ENCODE assay signal across 1 cellular context in the genomic region with DNA sequence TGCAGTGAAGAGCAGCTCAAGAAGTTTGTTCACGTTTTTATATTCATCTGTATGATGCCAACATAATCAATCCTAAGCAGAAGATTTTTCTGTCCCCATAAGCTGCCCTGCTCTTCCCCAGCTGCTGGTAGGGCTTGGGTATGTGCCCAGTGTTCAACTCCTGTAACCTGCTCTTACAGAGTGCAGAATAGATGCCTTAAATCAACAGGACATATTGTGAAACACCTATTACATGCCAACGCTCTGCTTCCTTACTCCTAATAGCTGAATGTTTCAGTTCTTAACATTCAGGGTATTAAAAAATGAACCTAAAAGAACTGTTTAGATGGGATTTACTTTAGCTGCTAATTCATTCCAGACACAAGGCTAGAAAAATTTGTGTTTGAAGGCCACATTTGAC.
TF ChIP-seq lines count a peak whose summit lies in the region.

No MANE protein-coding gene starts in this region.

TF ChIP-seq in HepG2, 621 proteins besides CTCF, POLR2A, EP300 and RAD21 (continued from another document):
- TF ChIP-seq HDAC2 (CRISPR knock-in tag; IDR thresholded peaks at IDR 0.05) (peak; percentile 88), ZNF781 (CRISPR knock-in tag; IDR thresholded peaks at IDR 0.05; ENCODE audit: borderline replicate concordance, not compliant biosample characterization) (no peak), ZNF841 (CRISPR knock-in tag; IDR thresholded peaks at IDR 0.05; ENCODE audit: borderline replicate concordance) (no peak), RXRB (CRISPR knock-in tag; IDR thresholded peaks at IDR 0.05; ENCODE audit: borderline replicate concordance) (peak; percentile 81), RBFOX2 (IDR thresholded peaks at IDR 0.05; ENCODE audit: low read depth, low read length) (peak; percentile 51), RBM22 (optimal IDR thresholded peaks at IDR 0.05; ENCODE audit: low read length) (no peak)
- TF ChIP-seq, protein P1, sequence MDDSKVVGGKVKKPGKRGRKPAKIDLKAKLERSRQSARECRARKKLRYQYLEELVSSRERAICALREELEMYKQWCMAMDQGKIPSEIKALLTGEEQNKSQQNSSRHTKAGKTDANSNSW (CRISPR knock-in tag; IDR thresholded peaks at IDR 0.05; ENCODE audit: borderline replicate concordance): no peak
- TF ChIP-seq, protein P2, sequence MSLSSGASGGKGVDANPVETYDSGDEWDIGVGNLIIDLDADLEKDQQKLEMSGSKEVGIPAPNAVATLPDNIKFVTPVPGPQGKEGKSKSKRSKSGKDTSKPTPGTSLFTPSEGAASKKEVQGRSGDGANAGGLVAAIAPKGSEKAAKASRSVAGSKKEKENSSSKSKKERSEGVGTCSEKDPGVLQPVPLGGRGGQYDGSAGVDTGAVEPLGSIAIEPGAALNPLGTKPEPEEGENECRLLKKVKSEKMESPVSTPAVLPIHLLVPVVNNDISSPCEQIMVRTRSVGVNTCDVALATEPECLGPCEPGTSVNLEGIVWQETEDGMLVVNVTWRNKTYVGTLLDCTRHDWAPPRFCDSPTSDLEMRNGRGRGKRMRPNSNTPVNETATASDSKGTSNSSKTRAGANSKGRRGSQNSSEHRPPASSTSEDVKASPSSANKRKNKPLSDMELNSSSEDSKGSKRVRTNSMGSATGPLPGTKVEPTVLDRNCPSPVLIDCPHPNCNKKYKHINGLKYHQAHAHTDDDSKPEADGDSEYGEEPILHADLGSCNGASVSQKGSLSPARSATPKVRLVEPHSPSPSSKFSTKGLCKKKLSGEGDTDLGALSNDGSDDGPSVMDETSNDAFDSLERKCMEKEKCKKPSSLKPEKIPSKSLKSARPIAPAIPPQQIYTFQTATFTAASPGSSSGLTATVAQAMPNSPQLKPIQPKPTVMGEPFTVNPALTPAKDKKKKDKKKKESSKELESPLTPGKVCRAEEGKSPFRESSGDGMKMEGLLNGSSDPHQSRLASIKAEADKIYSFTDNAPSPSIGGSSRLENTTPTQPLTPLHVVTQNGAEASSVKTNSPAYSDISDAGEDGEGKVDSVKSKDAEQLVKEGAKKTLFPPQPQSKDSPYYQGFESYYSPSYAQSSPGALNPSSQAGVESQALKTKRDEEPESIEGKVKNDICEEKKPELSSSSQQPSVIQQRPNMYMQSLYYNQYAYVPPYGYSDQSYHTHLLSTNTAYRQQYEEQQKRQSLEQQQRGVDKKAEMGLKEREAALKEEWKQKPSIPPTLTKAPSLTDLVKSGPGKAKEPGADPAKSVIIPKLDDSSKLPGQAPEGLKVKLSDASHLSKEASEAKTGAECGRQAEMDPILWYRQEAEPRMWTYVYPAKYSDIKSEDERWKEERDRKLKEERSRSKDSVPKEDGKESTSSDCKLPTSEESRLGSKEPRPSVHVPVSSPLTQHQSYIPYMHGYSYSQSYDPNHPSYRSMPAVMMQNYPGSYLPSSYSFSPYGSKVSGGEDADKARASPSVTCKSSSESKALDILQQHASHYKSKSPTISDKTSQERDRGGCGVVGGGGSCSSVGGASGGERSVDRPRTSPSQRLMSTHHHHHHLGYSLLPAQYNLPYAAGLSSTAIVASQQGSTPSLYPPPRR (CRISPR knock-in tag; IDR thresholded peaks at IDR 0.05; ENCODE audit: borderline replicate concordance): no peak
